35 cellular contexts compared by ENCODE assay signal in the genomic region with DNA sequence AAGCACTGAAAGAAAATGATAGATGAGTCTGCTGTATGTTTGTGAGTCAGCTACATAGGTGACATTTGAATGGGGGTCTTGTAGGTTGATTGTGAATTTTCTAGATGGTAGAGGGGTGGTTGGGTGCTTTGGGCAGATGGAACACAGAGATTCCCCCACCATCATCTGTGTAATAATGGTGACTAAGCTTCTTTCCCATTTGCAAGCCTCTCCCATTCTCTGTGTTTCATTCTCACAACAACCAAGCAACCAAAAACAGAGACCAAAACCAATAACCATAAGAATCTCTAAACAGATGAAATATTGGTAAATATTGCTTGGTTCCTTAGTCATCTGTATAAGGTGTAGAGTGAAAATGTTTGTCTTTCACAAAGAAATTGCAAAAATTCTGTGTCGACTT. TPM values are rescaled to one million over a fixed set of nuclear protein-coding genes. Genes with fewer than 3 reads are reported as not detected.
A peak's percentile ranks its signal among the peaks of the same experiment; 100 is the strongest.
DNase-seq lines count a peak whose midpoint lies in the region; ATAC-seq, FAIRE-seq and TF ChIP-seq lines count a peak whose summit lies in the region.
"Had no signal": no experiment of that assay in that cellular context is flagged by ENCODE, and none has a peak within 500 bp of the region (broad histone marks: within the 10 kb centered on the region; RNA-seq: fewer than 3 reads in every experiment).

No MANE protein-coding gene starts in this region.

- H2BK20ac ChIP-seq in H9 (ENCODE audit: low read depth, low read length, poor library complexity, severe bottlenecking) = no peak overlapping the region

- DNase-seq in H9 (no peak), RCC 7860 (ENCODE audit: low spot score) (no peak), DMS114 treated with DMSO at 0.1 percent for 48 hours (lab: John Stamatoyannopoulos, UW; ENCODE audit: unreplicated experiment) (no peak), left cardiac atrium (no peak)
- no peak for DNase-seq in stimulated activated effector memory CD8-positive, alpha-beta T cell treated with anti-CD3 and anti-CD28 coated beads, Interleukin-12 subunit alpha, Interleukin-12 subunit beta, amount 100 ng/mL, for 72 hours (ENCODE audit: low spot score in 2 of 2)
- DNase-seq: ACHN; activated CD4-positive, CD25-positive, alpha-beta regulatory T cell treated with anti-CD3 and anti-CD28 coated beads, Interleukin-2, amount 50 U/mL, for 72 hours; activated CD8-positive, alpha-beta T cell treated with anti-CD3 and anti-CD28 coated beads, Interleukin-2, amount 10 ng/mL, durations not matched to agents 7 days and 5 days; activated effector memory CD4-positive, alpha-beta T cell treated with anti-CD3 and anti-CD28 coated beads, Interleukin-2, amount 50 U/mL, for 16 hours; CD8-positive, alpha-beta memory T cell; DMS 273 treated with DMSO at 0.1 percent for 48 hours; H7; Karpas-422; mammary epithelial cell; NCI-H1417 treated with DMSO at 0.1 percent for 48 hours; NCI-H2081; NCI-H2227 treated with DMSO at 0.1 percent for 48 hours; occipital lobe; Peyer's patch; psoas muscle; SHP77 treated with DMSO at 0.1 percent for 48 hours; stimulated activated CD8-positive, alpha-beta memory T cell treated with anti-CD3 and anti-CD28 coated beads, Interleukin-4, amount 100 ng/mL, for 48 hours; stomach; thyroid gland; uterus had no signal

- FAIRE-seq in RCC 7860 (lab: Jason Lieb, UNC) = no peak
- FAIRE-seq: colon had no signal

- H3K23ac ChIP-seq in H9 (ENCODE audit: insufficient read length, low read depth, low read length) = no peak overlapping the region

- H3K79me1 ChIP-seq in H9 (ENCODE audit: insufficient read depth, low read depth, low read length, poor library complexity, severe bottlenecking) = peaks cover 2% of the 10 kb centered on the region

- no peaks in the 10 kb centered on the region for H4K20me1 ChIP-seq in H9 (ENCODE audit: control insufficient read depth, insufficient read depth, insufficient read length)

- intact Hi-C loops in left cardiac atrium (cut with DNase I) = no loop called here

- H3K9me3 Mint-ChIP-seq in H9 = no peaks in the 10 kb centered on the region
- no peaks in the 10 kb centered on the region for H3K9me3 Mint-ChIP-seq in stimulated activated effector memory CD8-positive, alpha-beta T cell treated with anti-CD3 and anti-CD28 coated beads, Interleukin-12 subunit alpha, Interleukin-12 subunit beta, amount 100 ng/mL, for 72 hours
- H3K9me3 Mint-ChIP-seq: natural killer cell treated with Interleukin-12 subunit alpha and Interleukin-12 subunit beta and Interleukin-15 and Interleukin-18, amount 100 ng/mL, for 72 hours had no signal

- H3K4me1 Mint-ChIP-seq in H9 = peaks cover 39 to 41% of the 10 kb centered on the region in 2 experiments
- no peaks in the 10 kb centered on the region for H3K4me1 Mint-ChIP-seq in stimulated activated effector memory CD8-positive, alpha-beta T cell treated with anti-CD3 and anti-CD28 coated beads, Interleukin-12 subunit alpha, Interleukin-12 subunit beta, amount 100 ng/mL, for 72 hours

- H3K4me3 Mint-ChIP-seq in H9 = no peak overlapping the region
- H3K4me3 Mint-ChIP-seq in stimulated activated effector memory CD8-positive, alpha-beta T cell treated with anti-CD3 and anti-CD28 coated beads, Interleukin-12 subunit alpha, Interleukin-12 subunit beta, amount 100 ng/mL, for 72 hours = no peak overlapping the region
- H3K4me3 Mint-ChIP-seq: activated CD8-positive, alpha-beta T cell treated with anti-CD3 and anti-CD28 coated beads, Interleukin-2, amount 10 ng/mL, durations not matched to agents 7 days and 5 days; activated naive CD8-positive, alpha-beta T cell; CD8-positive, alpha-beta memory T cell; natural killer cell treated with Interleukin-12 subunit alpha and Interleukin-12 subunit beta and Interleukin-15 and Interleukin-18, amount 100 ng/mL, for 72 hours had no signal

- ATAC-seq in GM18873 (IDR thresholded peaks at IDR 0.05; ENCODE audit: low FRiP score, unreplicated experiment) (peak; percentile 36), HG03460 (IDR thresholded peaks at IDR 0.05; ENCODE audit: unreplicated experiment) (peak; percentile 37), left cardiac atrium (no peak)
- peak; percentile 24 for ATAC-seq in stimulated activated effector memory CD8-positive, alpha-beta T cell treated with anti-CD3 and anti-CD28 coated beads, Interleukin-12 subunit alpha, Interleukin-12 subunit beta, amount 100 ng/mL, for 72 hours
- ATAC-seq: activated CD8-positive, alpha-beta T cell treated with anti-CD3 and anti-CD28 coated beads, Interleukin-2, amount 10 ng/mL, durations not matched to agents 7 days and 5 days; gastroesophageal sphincter; natural killer cell treated with Interleukin-12 subunit alpha and Interleukin-12 subunit beta and Interleukin-15 and Interleukin-18, amount 100 ng/mL, for 72 hours; psoas muscle; sciatic nerve had no signal

- H3K9ac ChIP-seq in H9 (ENCODE audit: extremely low read depth, insufficient read length, low read length) = no peak overlapping the region

- H3T11ph ChIP-seq in H9 (ENCODE audit: low read length) = no peak overlapping the region

- H2BK12ac ChIP-seq in H9 (ENCODE audit: insufficient read length, low read depth, low read length) = no peak overlapping the region

- H3K9me3 ChIP-seq in H9 (ENCODE audit: control insufficient read depth, low read depth, low read length) = no peaks in the 10 kb centered on the region
- H3K9me3 ChIP-seq: breast epithelium, gastroesophageal sphincter, Peyer's patch, psoas muscle, stomach, thyroid gland, uterus had no signal

- no peak overlapping the region for H2BK120ac ChIP-seq in H9 (ENCODE audit: low read depth, low read length, poor library complexity, severe bottlenecking)

- no peak overlapping the region for H3K4ac ChIP-seq in H9 (ENCODE audit: low read depth, low read length)

- H3K27ac ChIP-seq in H9 (ENCODE audit: insufficient read length, low read depth, low read length) = no peak overlapping the region
- H3K27ac ChIP-seq: breast epithelium, gastroesophageal sphincter, hepatocyte, Peyer's patch, psoas muscle, stomach, thyroid gland, uterus had no signal

- H4K5ac ChIP-seq in H9 (ENCODE audit: insufficient read length, low read depth, low read length) = no peak overlapping the region

- no peak overlapping the region for H2BK15ac ChIP-seq in H9 (ENCODE audit: low read depth, low read length)

- no peaks in the 10 kb centered on the region for H3K27me3 Mint-ChIP-seq in H9 (ENCODE audit: low read depth)
- H3K27me3 Mint-ChIP-seq: activated naive CD8-positive, alpha-beta T cell; CD8-positive, alpha-beta memory T cell; natural killer cell treated with Interleukin-12 subunit alpha and Interleukin-12 subunit beta and Interleukin-15 and Interleukin-18, amount 100 ng/mL, for 72 hours had no signal

- H3K23me2 ChIP-seq in H9 (ENCODE audit: insufficient read length, low read depth, low read length, poor library complexity, severe bottlenecking) = no peaks in the 10 kb centered on the region

- WGBS in H9 (ENCODE audit: extremely low coverage, insufficient read length, low lambda C conversion rate) = no CpG with 5 or more reads among the region's 1 CpG

- H4K8ac ChIP-seq in H9 (replicated peaks; ENCODE audit: insufficient read length, low read depth, low read length) = no peak overlapping the region

- H3K4me1 ChIP-seq in H9 (ENCODE audit: insufficient read depth, low read length) = peaks cover 2% of the 10 kb centered on the region; the same call in 1 of the 2 replicates
- H3K4me1 ChIP-seq: breast epithelium had no signal

- H2AFZ ChIP-seq in H9 (ENCODE audit: low read length) = no peak overlapping the region
- H2AFZ ChIP-seq: hepatocyte had no signal

- H3K14ac ChIP-seq in H9 (ENCODE audit: insufficient read depth, low read length) = no peak overlapping the region

- no peak overlapping the region for H3K18ac ChIP-seq in H9 (ENCODE audit: insufficient read length, low read depth, low read length)

- H3K4me2 ChIP-seq in H9 (ENCODE audit: insufficient read depth, insufficient read length, low read length) = no peak overlapping the region
- H3K4me2 ChIP-seq: hepatocyte had no signal

- no peaks in the 10 kb centered on the region for H3K27me3 ChIP-seq in H9 (ENCODE audit: insufficient read depth, low read length)
- H3K27me3 ChIP-seq: breast epithelium, gastroesophageal sphincter, hepatocyte, Peyer's patch, stomach, thyroid gland, uterus had no signal

- no peak overlapping the region for H2AK5ac ChIP-seq in H9 (ENCODE audit: insufficient read length, low read length)

- no peaks in the 10 kb centered on the region; a peak in 1 of 7 replicates for H3K36me3 Mint-ChIP-seq in H9 (ENCODE audit: insufficient read depth in 1 of 3, low read depth in 3 of 3)
- H3K36me3 Mint-ChIP-seq in stimulated activated effector memory CD8-positive, alpha-beta T cell treated with anti-CD3 and anti-CD28 coated beads, Interleukin-12 subunit alpha, Interleukin-12 subunit beta, amount 100 ng/mL, for 72 hours = no peaks in the 10 kb centered on the region
- H3K36me3 Mint-ChIP-seq: activated naive CD8-positive, alpha-beta T cell; CD8-positive, alpha-beta memory T cell; natural killer cell treated with Interleukin-12 subunit alpha and Interleukin-12 subunit beta and Interleukin-15 and Interleukin-18, amount 100 ng/mL, for 72 hours had no signal

- no peaks in the 10 kb centered on the region for H3K79me2 ChIP-seq in H9 (ENCODE audit: insufficient read depth, low read length)

- H4K91ac ChIP-seq in H9 (ENCODE audit: insufficient read length, low read depth, low read length) = no peak overlapping the region

- no peak overlapping the region for H3K56ac ChIP-seq in H9 (ENCODE audit: insufficient read length, low read depth, low read length)

- peak overlapping the region in 2 of 3 experiments; percentile 8 to 20; a peak in 1 of 7 replicates for H3K27ac Mint-ChIP-seq in H9
- no peak overlapping the region for H3K27ac Mint-ChIP-seq in stimulated activated effector memory CD8-positive, alpha-beta T cell treated with anti-CD3 and anti-CD28 coated beads, Interleukin-12 subunit alpha, Interleukin-12 subunit beta, amount 100 ng/mL, for 72 hours
- H3K27ac Mint-ChIP-seq: activated CD8-positive, alpha-beta T cell treated with anti-CD3 and anti-CD28 coated beads, Interleukin-2, amount 10 ng/mL, durations not matched to agents 7 days and 5 days; activated naive CD8-positive, alpha-beta T cell; CD8-positive, alpha-beta memory T cell; natural killer cell treated with Interleukin-12 subunit alpha and Interleukin-12 subunit beta and Interleukin-15 and Interleukin-18, amount 100 ng/mL, for 72 hours had no signal

- TF ChIP-seq CTCF in H9 (conservative IDR thresholded peaks at IDR 0.05) = no peak

- H2BK5ac ChIP-seq in H9 (ENCODE audit: insufficient read length, low read length) = no peak overlapping the region

RNA-seq across cellular contexts. Expression of gene UTS2B, which starts 17.8 kb away (rescaled TPM):
- total RNA-seq in H9 (2021) = 0.09 and 0.26 TPM in 2 replicates
- total RNA-seq in left cardiac atrium = under 1 TPM in 1 of 2 donors, not detected in 1; 0.24 TPM
- total RNA-seq: activated CD8-positive, alpha-beta T cell treated with anti-CD3 and anti-CD28 coated beads, Interleukin-2, amount 10 ng/mL, durations not matched to agents 7 days and 5 days; CD8-positive, alpha-beta memory T cell; natural killer cell treated with Interleukin-12 subunit alpha and Interleukin-12 subunit beta and Interleukin-15 and Interleukin-18, amount 100 ng/mL, for 72 hours; stomach; T-helper 2 cell treated with Interferon-gamma antibody and Interleukin-4, amounts not matched to agents 100 ng/mL and 5 ng/mL, for 36 hours had no signal

RNA-seq across cellular contexts. Expression of gene CCDC50, which starts 18.9 kb away (rescaled TPM):
- total RNA-seq in H9 (2021) (20.7 and 21.0 TPM in 2 replicates), left cardiac atrium (10 to 100 TPM; 53.1 to 69.0 TPM)

Comparison
In these comparisons a context has a peak if more than half of its experiments do, and no peak if none do; other contexts are left out.
1. ATAC-seq: peak in GM18873 (single experiment), HG03460 (single experiment) and stimulated activated effector memory CD8-positive, alpha-beta T cell treated with anti-CD3 and anti-CD28 coated beads, Interleukin-12 subunit alpha, Interleukin-12 subunit beta, amount 100 ng/mL, for 72 hours (single experiment); none in left cardiac atrium (0 of 2).